1 cellular context compared by ENCODE assay signal in genomic region chr18:62455222-62455621, GRCh38.
TF ChIP-seq lines count a peak whose summit lies in the region.

No MANE protein-coding gene starts in this region.

TF ChIP-seq in HepG2, 621 proteins besides CTCF, POLR2A, EP300 and RAD21 (continued from another document and continues in another):
- TF ChIP-seq HMGXB4 (CRISPR knock-in tag; IDR thresholded peaks at IDR 0.05; ENCODE audit: borderline replicate concordance in 1 of 2, low read depth in 1 of 2): no peak
- no peak for TF ChIP-seq ZBTB7A (CRISPR knock-in tag; IDR thresholded peaks at IDR 0.05)
- TF ChIP-seq ETV6 (CRISPR knock-in tag; conservative IDR thresholded peaks at IDR 0.05): no peak
- no peak for TF ChIP-seq ZNF18 (CRISPR knock-in tag; IDR thresholded peaks at IDR 0.05; ENCODE audit: insufficient replicate concordance)
- TF ChIP-seq TBX2 (CRISPR knock-in tag; IDR thresholded peaks at IDR 0.05; ENCODE audit: borderline replicate concordance): peak; percentile 52; the same call in 1 of the 2 replicates
- TF ChIP-seq ELF1 (CRISPR knock-in tag; IDR thresholded peaks at IDR 0.05): no peak
- peak; percentile 42 for TF ChIP-seq MED8 (CRISPR knock-in tag; IDR thresholded peaks at IDR 0.05; ENCODE audit: insufficient replicate concordance)
- peak; percentile 58 for TF ChIP-seq ELF3 (CRISPR knock-in tag; IDR thresholded peaks at IDR 0.05)
- TF ChIP-seq ARID4A (CRISPR knock-in tag; IDR thresholded peaks at IDR 0.05; ENCODE audit: borderline replicate concordance): no peak
- TF ChIP-seq ZNF576 (CRISPR knock-in tag; IDR thresholded peaks at IDR 0.05): no peak
- TF ChIP-seq ELF4 (CRISPR knock-in tag; IDR thresholded peaks at IDR 0.05; ENCODE audit: borderline replicate concordance): no peak
- 0 out of 2 replicates have a peak, but pooled peaks have one; percentile 67 for TF ChIP-seq ZBTB37 (CRISPR knock-in tag; IDR thresholded peaks at IDR 0.05)
- no peak for TF ChIP-seq IRX3 (CRISPR knock-in tag; IDR thresholded peaks at IDR 0.05; ENCODE audit: borderline replicate concordance, low read depth)
- TF ChIP-seq YEATS4 (CRISPR knock-in tag; IDR thresholded peaks at IDR 0.05; ENCODE audit: borderline replicate concordance): no peak
- no peak for TF ChIP-seq TFE3 (CRISPR knock-in tag; IDR thresholded peaks at IDR 0.05)
- no peak for TF ChIP-seq E2F2 (CRISPR knock-in tag; IDR thresholded peaks at IDR 0.05; ENCODE audit: borderline replicate concordance)
- no peak for TF ChIP-seq SNRNP70 (IDR thresholded peaks at IDR 0.05; ENCODE audit: low read depth, low read length)
- TF ChIP-seq ZNF207 (IDR thresholded peaks at IDR 0.05; ENCODE audit: borderline replicate concordance): no peak
- TF ChIP-seq ARID2 (CRISPR knock-in tag; IDR thresholded peaks at IDR 0.05; ENCODE audit: borderline replicate concordance): no peak
- TF ChIP-seq SMAD3 (CRISPR knock-in tag; IDR thresholded peaks at IDR 0.05): no peak
- no peak for TF ChIP-seq ZNF556 (CRISPR knock-in tag; IDR thresholded peaks at IDR 0.05; ENCODE audit: borderline replicate concordance)
- no peak for TF ChIP-seq ZNF589 (CRISPR knock-in tag; conservative IDR thresholded peaks at IDR 0.05)
- no peak for TF ChIP-seq FOXA1 (IDR thresholded peaks at IDR 0.05)
- no peak for TF ChIP-seq FOXA1 (CRISPR knock-in tag; IDR thresholded peaks at IDR 0.05)
- no peak for TF ChIP-seq ZNF562 (CRISPR knock-in tag; IDR thresholded peaks at IDR 0.05; ENCODE audit: borderline replicate concordance)
- no peak for TF ChIP-seq ZNF605 (CRISPR knock-in tag; IDR thresholded peaks at IDR 0.05)
- TF ChIP-seq ZNF30 (CRISPR knock-in tag; IDR thresholded peaks at IDR 0.05): no peak
- TF ChIP-seq RARA (CRISPR knock-in tag; IDR thresholded peaks at IDR 0.05): peak; percentile 42
- no peak for TF ChIP-seq KLF16 (CRISPR knock-in tag; IDR thresholded peaks at IDR 0.05)
- peak; percentile 42; the same call in 1 of the 2 replicates for TF ChIP-seq SOX5 (CRISPR knock-in tag; IDR thresholded peaks at IDR 0.05; ENCODE audit: borderline replicate concordance)
- TF ChIP-seq BCLAF1 (IDR thresholded peaks at IDR 0.05): no peak
- no peak for TF ChIP-seq BORCS8-MEF2B (CRISPR knock-in tag; IDR thresholded peaks at IDR 0.05)
- TF ChIP-seq CBX5 (CRISPR knock-in tag; IDR thresholded peaks at IDR 0.05; ENCODE audit: borderline replicate concordance): no peak
- no peak for TF ChIP-seq GTF3A (CRISPR knock-in tag; conservative IDR thresholded peaks at IDR 0.05)
- no peak for TF ChIP-seq ZBTB43 (CRISPR knock-in tag; conservative IDR thresholded peaks at IDR 0.05)
- TF ChIP-seq HNRNPL (IDR thresholded peaks at IDR 0.05; ENCODE audit: low read depth, low read length): no peak
- no peak for TF ChIP-seq ARNT2 (CRISPR knock-in tag; IDR thresholded peaks at IDR 0.05; ENCODE audit: low read depth)
- 0 out of 2 replicates have a peak, but pooled peaks have one; percentile 23 for TF ChIP-seq EHMT2 (IDR thresholded peaks at IDR 0.05; ENCODE audit: borderline replicate concordance, low read depth, low read length)
- TF ChIP-seq SKI (IDR thresholded peaks at IDR 0.05; ENCODE audit: partially characterized antibody): no peak
- no peak for TF ChIP-seq AFF4 (CRISPR knock-in tag; IDR thresholded peaks at IDR 0.05)
